Comparison of ENCODE assay signal across 12 cellular contexts in genomic region chr4:23890369-23891063, GRCh38. TPM values are rescaled to one million over a fixed set of nuclear protein-coding genes. Genes with fewer than 3 reads are reported as not detected.
DNase-seq lines count a peak whose midpoint lies in the region; ATAC-seq and TF ChIP-seq lines count a peak whose summit lies in the region.
"Had no signal": no experiment of that assay in that cellular context is flagged by ENCODE, and none has a peak within 500 bp of the region (broad histone marks: within the 10 kb centered on the region; RNA-seq: fewer than 3 reads in every experiment).

No MANE protein-coding gene starts in this region.

- H3K4me3 ChIP-seq in endodermal cell (ENCODE audit: low read length) (peak overlapping the region; percentile 74), mucosa of rectum (ENCODE audit: low read length in 2 of 2) (peak overlapping the region; percentile 71 to 89), transverse colon (peak overlapping the region; percentile 39 to 60 (median 50)), lower leg skin (ENCODE audit: low read depth, poor library complexity, severe bottlenecking) (no peak overlapping the region)
- H3K4me3 ChIP-seq: GM12878 had no signal

- intact Hi-C loops in transverse colon (cut with DNase I; ENCODE audit: low total_unique reads), result no loop called here
- intact Hi-C loops in lower leg skin (cut with DNase I; ENCODE audit: low total_unique reads), result no loop called here

- no peak overlapping the region for H3K27ac Mint-ChIP-seq in endodermal cell
- H3K27ac Mint-ChIP-seq: activated T-helper 1 cell treated with anti-CD3 and anti-CD28 coated beads, Interleukin-12 subunit alpha, Interleukin-12 subunit beta, Interleukin-2, Interleukin-4 antibody, amounts not matched to agents 30 ng/mL and 10 ng/mL and 1 ng/mL, durations not matched to agents 14 hours and 24 hours and 36 hours had no signal

- H3K4me1 ChIP-seq in endodermal cell (ENCODE audit: control insufficient read depth, insufficient read depth, low read length) (peaks cover 8% of the 10 kb centered on the region), mucosa of rectum (ENCODE audit: control insufficient read depth in 2 of 2, insufficient read depth in 2 of 2, low read length in 2 of 2) (peaks cover 10 to 12% of the 10 kb centered on the region in 2 donors), transverse colon (peaks cover 0 to 35% (median 18%) of the 10 kb centered on the region in 4 donors)

- peak overlapping the region; percentile 48 for H3K4me3 Mint-ChIP-seq in endodermal cell
- H3K4me3 Mint-ChIP-seq: activated T-helper 1 cell treated with anti-CD3 and anti-CD28 coated beads, Interleukin-12 subunit alpha, Interleukin-12 subunit beta, Interleukin-2, Interleukin-4 antibody, amounts not matched to agents 30 ng/mL and 10 ng/mL and 1 ng/mL, durations not matched to agents 14 hours and 24 hours and 36 hours had no signal

- TF ChIP-seq POLR2A in transverse colon (IDR thresholded peaks at IDR 0.05) (no peak), lower leg skin (IDR thresholded peaks at IDR 0.05) (no peak)

- peaks cover 11% of the 10 kb centered on the region for H3K27me3 ChIP-seq in endodermal cell (ENCODE audit: control insufficient read depth, insufficient read depth, low read length, poor library complexity, severe bottlenecking)
- no peaks in the 10 kb centered on the region for H3K27me3 ChIP-seq in mucosa of rectum (ENCODE audit: control insufficient read depth in 2 of 2, insufficient read depth in 2 of 2, low read length in 2 of 2)
- H3K27me3 ChIP-seq in transverse colon, result no peaks in the 10 kb centered on the region
- H3K27me3 ChIP-seq: SJSA1 had no signal

- no peak for TF ChIP-seq CTCF in endodermal cell (conservative IDR thresholded peaks at IDR 0.05)
- no peak for TF ChIP-seq CTCF in transverse colon (IDR thresholded peaks at IDR 0.05)
- TF ChIP-seq CTCF in lower leg skin (IDR thresholded peaks at IDR 0.05), result no peak

- H3K9ac ChIP-seq in endodermal cell (ENCODE audit: extremely low read depth, low read length, poor library complexity, severe bottlenecking) (no peak overlapping the region), mucosa of rectum (ENCODE audit: low read depth in 1 of 2, low read length in 2 of 2) (peak overlapping the region; percentile 49 to 56)

- H3K36me3 Mint-ChIP-seq in endodermal cell (ENCODE audit: low read depth), result no peaks in the 10 kb centered on the region

- H3K27ac ChIP-seq in endodermal cell (ENCODE audit: low read depth, low read length) (no peak overlapping the region), mucosa of rectum (ENCODE audit: low read depth in 2 of 2, low read length in 2 of 2) (peak overlapping the region; percentile 64 to 66), transverse colon (peak overlapping the region; percentile 82 to 90 (median 88))
- H3K27ac ChIP-seq: 22Rv1, SJSA1 had no signal

- in situ Hi-C loops in transverse colon (cut with MboI; ENCODE audit: low pct_ligation_motif_present in 1 of 4, low pct_unique_long_range_greater_than_20kb in 1 of 4, low sequenced_read_pairs in 3 of 4), result no loop called here

- peaks cover 33% of the 10 kb centered on the region for H3K4me1 Mint-ChIP-seq in endodermal cell

- DNase-seq in DMS 273 (lab: John Stamatoyannopoulos, UW; ENCODE audit: unreplicated experiment) (peak; percentile 10), DMS 273 treated with DMSO at 0.1 percent for 48 hours (lab: John Stamatoyannopoulos, UW) (no peak), endodermal cell (no peak), transverse colon (no peak), lower leg skin (ENCODE audit: low spot score in 2 of 2) (no peak)

- H3K27me3 Mint-ChIP-seq in endodermal cell (ENCODE audit: insufficient read depth), result peaks cover 24% of the 10 kb centered on the region

- H3K36me3 ChIP-seq in endodermal cell (ENCODE audit: control insufficient read depth, insufficient read depth, low read length), result no peaks in the 10 kb centered on the region
- no peaks in the 10 kb centered on the region for H3K36me3 ChIP-seq in mucosa of rectum (ENCODE audit: control insufficient read depth in 2 of 2, insufficient read depth in 2 of 2, low read length in 2 of 2)
- H3K36me3 ChIP-seq in transverse colon, result no peaks in the 10 kb centered on the region
- H3K36me3 ChIP-seq: SJSA1 had no signal

- ATAC-seq in GM21390 (IDR thresholded peaks at IDR 0.05; ENCODE audit: unreplicated experiment) (no peak), GM18498 (IDR thresholded peaks at IDR 0.05; ENCODE audit: unreplicated experiment) (no peak)

- no peak for TF ChIP-seq EP300 in transverse colon (IDR thresholded peaks at IDR 0.05; ENCODE audit: low read depth)

- no peaks in the 10 kb centered on the region for H3K9me3 Mint-ChIP-seq in endodermal cell
- H3K9me3 Mint-ChIP-seq: activated T-helper 1 cell treated with anti-CD3 and anti-CD28 coated beads, Interleukin-12 subunit alpha, Interleukin-12 subunit beta, Interleukin-2, Interleukin-4 antibody, amounts not matched to agents 30 ng/mL and 10 ng/mL and 1 ng/mL, durations not matched to agents 14 hours and 24 hours and 36 hours had no signal

- WGBS in endodermal cell (ENCODE audit: insufficient coverage in 1 of 2, insufficient read length in 1 of 2), 2 experiments, result 47 to 69% methylated on average over 3 to 9 of the region's 9 CpGs
- 8 to 15% methylated on average over 8 to 9 of the region's 9 CpGs for WGBS in transverse colon (ENCODE audit: low coverage in 1 of 2), 2 donors
- 6 to 11% methylated on average over 9 of the region's 9 CpGs for WGBS in lower leg skin, 2 donors

- H3K9me3 ChIP-seq in endodermal cell (ENCODE audit: control insufficient read depth, low read length) (no peaks in the 10 kb centered on the region), mucosa of rectum (ENCODE audit: control insufficient read depth in 2 of 2, low read length in 2 of 2) (no peaks in the 10 kb centered on the region), transverse colon (no peaks in the 10 kb centered on the region)
- H3K9me3 ChIP-seq: SJSA1 had no signal

RNA-seq across cellular contexts. Expression of gene PPARGC1A, which starts 0.7 kb away (rescaled TPM):
- total RNA-seq in endodermal cell, result 10 to 100 TPM in 1 of 2 donors, 1 to 10 TPM in 1; 8.9 to 10.2 TPM
- 2.1 TPM for polyA plus RNA-seq in endodermal cell (2013, experiment 1 of 2)
- polyA plus RNA-seq in endodermal cell (2013, experiment 2 of 2), result 2.2 TPM
- 1,000 to 10,000 TPM in 1 of 4 donors, 100 to 1,000 TPM in 1, 10 to 100 TPM in 2; 63.7 to 4,431 (median 108) TPM for total RNA-seq in transverse colon
- 10 to 100 TPM in 2 of 4 donors, 1 to 10 TPM in 2; 3.4 to 40.0 (median 14.1) TPM for total RNA-seq in lower leg skin
- total RNA-seq: activated T-helper 1 cell treated with anti-CD3 and anti-CD28 coated beads, Interleukin-12 subunit alpha, Interleukin-12 subunit beta, Interleukin-2, Interleukin-4 antibody, amounts not matched to agents 30 ng/mL and 10 ng/mL and 1 ng/mL, durations not matched to agents 14 hours and 24 hours and 36 hours had no signal
